ENCODE assay signal across 17 cellular contexts in the genomic region with DNA sequence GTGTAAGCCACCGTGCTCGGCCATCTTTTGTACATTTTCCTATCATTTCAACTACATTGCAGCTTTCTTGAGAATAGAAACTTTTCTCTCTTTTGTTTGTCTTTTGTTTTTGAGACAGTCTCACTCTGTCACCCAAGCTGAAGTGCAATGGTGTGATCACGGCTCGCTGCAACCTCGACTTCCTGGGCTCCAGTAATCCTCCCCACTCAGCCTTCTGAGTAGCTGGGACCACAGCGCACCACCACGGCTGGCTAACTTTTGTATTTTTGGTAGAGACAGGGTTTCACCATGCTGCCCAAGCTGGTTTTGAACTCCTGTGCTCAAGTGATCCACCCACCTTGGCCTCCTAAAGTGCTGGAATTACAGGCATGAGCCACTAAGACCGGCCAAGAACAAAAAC. TPM values are rescaled to one million over a fixed set of nuclear protein-coding genes. Genes with fewer than 3 reads are reported as not detected.
A peak's percentile ranks its signal among the peaks of the same experiment; 100 is the strongest.
DNase-seq lines count a peak whose midpoint lies in the region; ATAC-seq, FAIRE-seq and TF ChIP-seq lines count a peak whose summit lies in the region.
"Had no signal": no experiment of that assay in that cellular context is flagged by ENCODE, and none has a peak within 500 bp of the region (broad histone marks: within the 10 kb centered on the region; RNA-seq: fewer than 3 reads in every experiment).

No MANE protein-coding gene starts in this region.

- H3K9me2 ChIP-seq in OCI-LY1 (ENCODE audit: low read depth, low read length), result no peaks in the 10 kb centered on the region

- TF ChIP-seq POLR2A in HepG2 (IDR thresholded peaks at IDR 0.05; ENCODE audit: insufficient read depth in 1 of 2, low read depth in 2 of 2, low read length in 2 of 2) (no peak; a peak in 1 of 4 replicates), right lobe of liver (IDR thresholded peaks at IDR 0.05) (no peak)

- DNase-seq in HepG2 (ENCODE audit: low spot score) (no peak), right lobe of liver (no peak), left lung (no peak), left ventricle myocardium superior (no peak)
- DNase-seq in activated naive CD8-positive, alpha-beta T cell treated with anti-CD3 and anti-CD28 coated beads, Interleukin-2, amount 50 U/mL, for 24 hours, result no peak
- DNase-seq in stimulated activated naive CD8-positive, alpha-beta T cell treated with anti-CD3 and anti-CD28 coated beads, Interleukin-15, amount 100 ng/mL, for 72 hours, result no peak
- DNase-seq: caudate nucleus, kidney, NCI-H1092 treated with DMSO at 0.1 percent for 48 hours, NCI-H2171, NCI-H748 treated with DMSO at 0.1 percent for 48 hours, Peyer's patch had no signal

- H3K36me3 ChIP-seq in HepG2 (replicated peaks in 1 of 2; ENCODE audit: control insufficient read depth in 1 of 2, insufficient read depth in 2 of 2, low read length in 2 of 2) (peaks cover 9 to 46% of the 10 kb centered on the region in 2 experiments), right lobe of liver (peaks cover 0 to 18% (median 2%) of the 10 kb centered on the region in 4 donors), OCI-LY1 (ENCODE audit: insufficient read depth, low read length) (peaks cover 17% of the 10 kb centered on the region; the same call in 1 of the 2 replicates), left lung (peaks cover 0 to 33% of the 10 kb centered on the region in 2 donors)

- H3K4me1 ChIP-seq in HepG2 (ENCODE audit: insufficient read depth, low read length) (peaks cover 80% of the 10 kb centered on the region), right lobe of liver (peaks cover 0 to 58% (median 34%) of the 10 kb centered on the region in 4 donors), OCI-LY1 (ENCODE audit: insufficient read depth, low read length, severe bottlenecking) (peaks cover 61% of the 10 kb centered on the region), left lung (peaks cover 24 to 71% of the 10 kb centered on the region in 2 donors)

- no peak overlapping the region for H3K27ac ChIP-seq in HepG2 (ENCODE audit: extremely low read length, insufficient read depth, low read length)
- peak overlapping the region in 1 of 3 donors; percentile 6 for H3K27ac ChIP-seq in right lobe of liver
- peak overlapping the region; percentile 36 for H3K27ac ChIP-seq in OCI-LY1 (ENCODE audit: low read depth, low read length, poor library complexity, severe bottlenecking)
- no peak overlapping the region for H3K27ac ChIP-seq in left lung
- H3K27ac ChIP-seq: hepatocyte, Peyer's patch had no signal

- peaks cover 90% of the 10 kb centered on the region for H4K20me1 ChIP-seq in HepG2 (ENCODE audit: insufficient read depth, low read length)
- H4K20me1 ChIP-seq in OCI-LY1 (ENCODE audit: insufficient read depth, low read length), result no peaks in the 10 kb centered on the region

- TF ChIP-seq EP300 in HepG2 (IDR thresholded peaks at IDR 0.05; ENCODE audit: low read depth in 2 of 2, low read length in 2 of 2), result no peak
- TF ChIP-seq EP300 in HepG2 (CRISPR knock-in tag; IDR thresholded peaks at IDR 0.05; ENCODE audit: borderline replicate concordance), result no peak

- FAIRE-seq in HepG2 (lab: Jason Lieb, UNC), result no peak
- FAIRE-seq: K562, kidney had no signal

- 79% methylated on average over 8 of the region's 8 CpGs for WGBS in HepG2 (ENCODE audit: low lambda C conversion rate)
- 68% methylated on average over 8 of the region's 8 CpGs for WGBS in right lobe of liver (ENCODE audit: insufficient coverage, low coverage, low lambda C conversion rate, missing lambda C conversion rate)

- TF ChIP-seq RAD21 in HepG2 (CRISPR knock-in tag; IDR thresholded peaks at IDR 0.05), result no peak

- no peak overlapping the region for H3K4me3 Mint-ChIP-seq in activated naive CD8-positive, alpha-beta T cell treated with anti-CD3 and anti-CD28 coated beads, Interleukin-2, amount 50 U/mL, for 24 hours
- peak overlapping the region in 1 of 2 donors; percentile 31 for H3K4me3 Mint-ChIP-seq in stimulated activated naive CD8-positive, alpha-beta T cell treated with anti-CD3 and anti-CD28 coated beads, Interleukin-15, amount 100 ng/mL, for 72 hours

- H2AFZ ChIP-seq in HepG2 (ENCODE audit: low read length) (no peak overlapping the region), OCI-LY1 (ENCODE audit: low read length) (no peak overlapping the region)
- H2AFZ ChIP-seq: hepatocyte had no signal

- no peaks in the 10 kb centered on the region for H3K9me3 Mint-ChIP-seq in activated naive CD8-positive, alpha-beta T cell treated with anti-CD3 and anti-CD28 coated beads, Interleukin-2, amount 50 U/mL, for 24 hours
- no peaks in the 10 kb centered on the region for H3K9me3 Mint-ChIP-seq in stimulated activated naive CD8-positive, alpha-beta T cell treated with anti-CD3 and anti-CD28 coated beads, Interleukin-15, amount 100 ng/mL, for 72 hours

- H3K79me2 ChIP-seq in HepG2 (ENCODE audit: insufficient read depth, low read length), result peaks cover 95% of the 10 kb centered on the region
- H3K79me2 ChIP-seq in OCI-LY1 (ENCODE audit: insufficient read depth, low read length), result peaks cover 78% of the 10 kb centered on the region

- H3K27me3 ChIP-seq in HepG2 (ENCODE audit: control insufficient read depth in 1 of 2, insufficient read depth in 2 of 2, low read length in 2 of 2), result no peaks in the 10 kb centered on the region; a peak in 1 of 5 replicates
- no peaks in the 10 kb centered on the region for H3K27me3 ChIP-seq in right lobe of liver
- H3K27me3 ChIP-seq in OCI-LY1 (ENCODE audit: insufficient read depth, low read length), result no peaks in the 10 kb centered on the region
- H3K27me3 ChIP-seq in left lung, result no peaks in the 10 kb centered on the region
- H3K27me3 ChIP-seq: hepatocyte, Peyer's patch, right atrium auricular region had no signal

- H3K4me2 ChIP-seq in HepG2 (ENCODE audit: low read depth, low read length) (0 out of 2 replicates have a peak overlapping the region, but pooled peaks have one; percentile 9), OCI-LY1 (ENCODE audit: low read length) (no peak overlapping the region)

- TF ChIP-seq CTCF in HepG2 (CRISPR knock-in tag; IDR thresholded peaks at IDR 0.05), result no peak
- TF ChIP-seq CTCF in right lobe of liver (IDR thresholded peaks at IDR 0.05), result no peak
- no peak for TF ChIP-seq CTCF in OCI-LY1 (IDR thresholded peaks at IDR 0.05; ENCODE audit: low read length)
- TF ChIP-seq CTCF in left lung (IDR thresholded peaks at IDR 0.05), result no peak

- no TSS peak for BruUV-seq in HepG2 (replicated peaks; lab: Mats Ljungman, UMichigan)

- no peak overlapping the region for H3K9ac ChIP-seq in HepG2 (ENCODE audit: insufficient read depth, low read depth, low read length)
- H3K9ac ChIP-seq in OCI-LY1 (ENCODE audit: low read length), result no peak overlapping the region

- in situ Hi-C loops in HepG2 (cut with HindIII; ENCODE audit: extremely low pct_ligation_motif_present, low pct_unique_long_range_greater_than_20kb), result no loop called here

- H3K36me3 Mint-ChIP-seq in activated naive CD8-positive, alpha-beta T cell treated with anti-CD3 and anti-CD28 coated beads, Interleukin-2, amount 50 U/mL, for 24 hours (ENCODE audit: low read depth), result peaks cover 34% of the 10 kb centered on the region

- peak overlapping the region; percentile 26 for H3K27ac Mint-ChIP-seq in activated naive CD8-positive, alpha-beta T cell treated with anti-CD3 and anti-CD28 coated beads, Interleukin-2, amount 50 U/mL, for 24 hours
- H3K27ac Mint-ChIP-seq in stimulated activated naive CD8-positive, alpha-beta T cell treated with anti-CD3 and anti-CD28 coated beads, Interleukin-15, amount 100 ng/mL, for 72 hours, result peak overlapping the region; percentile 25 to 75

- H3K9me3 ChIP-seq in HepG2 (ENCODE audit: low read length) (no peaks in the 10 kb centered on the region), right lobe of liver (no peaks in the 10 kb centered on the region), OCI-LY1 (ENCODE audit: low read length) (no peaks in the 10 kb centered on the region), left lung (no peaks in the 10 kb centered on the region)
- H3K9me3 ChIP-seq: Peyer's patch, right atrium auricular region had no signal

- H3K27me3 Mint-ChIP-seq in activated naive CD8-positive, alpha-beta T cell treated with anti-CD3 and anti-CD28 coated beads, Interleukin-2, amount 50 U/mL, for 24 hours, result no peaks in the 10 kb centered on the region
- H3K27me3 Mint-ChIP-seq in stimulated activated naive CD8-positive, alpha-beta T cell treated with anti-CD3 and anti-CD28 coated beads, Interleukin-15, amount 100 ng/mL, for 72 hours, result no peaks in the 10 kb centered on the region

- intact Hi-C loops in HepG2 (cut with micrococcal nuclease; ENCODE audit: unreplicated experiment) (no loop called here), right lobe of liver (cut with DNase I) (no loop called here), left lung (cut with DNase I) (no loop called here), left ventricle myocardium superior (cut with micrococcal nuclease) (no loop called here)

- H3F3A ChIP-seq in OCI-LY1 (ENCODE audit: insufficient read depth, low read length), result no peaks in the 10 kb centered on the region

- H3K4me3 ChIP-seq in HepG2 (replicated peaks in 1 of 3; ENCODE audit: insufficient read depth in 1 of 3, low read depth in 2 of 3, low read length in 3 of 3) (no peak overlapping the region), right lobe of liver (no peak overlapping the region), OCI-LY1 (ENCODE audit: low read depth, low read length, poor library complexity, severe bottlenecking) (no peak overlapping the region), left lung (no peak overlapping the region)
- H3K4me3 ChIP-seq: hepatocyte, K562, Peyer's patch, right atrium auricular region had no signal

- ATAC-seq in HepG2 (no peak), right lobe of liver (no peak), HG02642 (IDR thresholded peaks at IDR 0.05; ENCODE audit: poor library complexity, unreplicated experiment) (no peak), left lung (no peak), left ventricle myocardium superior (no peak)
- ATAC-seq in activated naive CD8-positive, alpha-beta T cell treated with anti-CD3 and anti-CD28 coated beads, Interleukin-2, amount 50 U/mL, for 24 hours, result no peak
- no peak for ATAC-seq in stimulated activated naive CD8-positive, alpha-beta T cell treated with anti-CD3 and anti-CD28 coated beads, Interleukin-15, amount 100 ng/mL, for 72 hours
- ATAC-seq: K562 had no signal

- CTCF ChIA-PET in HepG2 (lab: Yijun Ruan, JAX; ENCODE audit: low intra/inter-chr PET ratio, low total read pairs), result no interaction called here

- POLR2A ChIA-PET in HepG2 (lab: Yijun Ruan, JAX), result interaction anchor here (1.7 kb wide), 1 partner anchor 31 kb away, joined by 12 read pairs; the partner anchor contains the start of gene DAGLB

- H3K4me1 Mint-ChIP-seq in activated naive CD8-positive, alpha-beta T cell treated with anti-CD3 and anti-CD28 coated beads, Interleukin-2, amount 50 U/mL, for 24 hours, result peaks cover 66% of the 10 kb centered on the region
- peaks cover 74% of the 10 kb centered on the region for H3K4me1 Mint-ChIP-seq in stimulated activated naive CD8-positive, alpha-beta T cell treated with anti-CD3 and anti-CD28 coated beads, Interleukin-15, amount 100 ng/mL, for 72 hours

RNA-seq across cellular contexts. Expression of gene KDELR2, which starts 4.9 kb away (rescaled TPM):
- total RNA-seq in HepG2 (2016; rRNA removed; fragmentation: Illumina TruSeq; extraction: Trizol), result 118 and 194 TPM in 2 replicates
- 89.6 and 109 TPM in 2 replicates for total RNA-seq in HepG2 (2016; cell fraction: cytosol; rRNA removed; fragmentation: Illumina TruSeq; extraction: Trizol; ENCODE audit: low read depth)
- 120 and 181 TPM in 2 replicates for total RNA-seq in HepG2 (2016; cell fraction: insoluble cytoplasmic fraction; rRNA removed; fragmentation: Illumina TruSeq; extraction: Trizol)
- total RNA-seq in HepG2 (2016; cell fraction: membrane; rRNA removed; fragmentation: Illumina TruSeq; extraction: Trizol), result 185 and 203 TPM in 2 replicates
- total RNA-seq in HepG2 (2016; cell fraction: nucleus; rRNA removed; fragmentation: Illumina TruSeq; extraction: Trizol), result 159 and 179 TPM in 2 replicates
- polyA plus RNA-seq in HepG2 (2011; rRNA removed), result 167 and 220 TPM in 2 replicates
- polyA plus RNA-seq in HepG2 (2011; cell fraction: cytosol; rRNA removed), result 151 and 187 TPM in 2 replicates
- polyA plus RNA-seq in HepG2 (2011; cell fraction: nucleus; rRNA removed), result 68.9 and 73.8 TPM in 2 replicates
- 149 and 242 TPM in 2 replicates for polyA plus RNA-seq in HepG2 (2012)
- 230 and 315 TPM in 2 replicates for polyA plus RNA-seq in HepG2 (2016; cell fraction: cytosol; fragmentation: Illumina TruSeq; extraction: Trizol; ENCODE audit: low read depth)
- polyA plus RNA-seq in HepG2 (2016; cell fraction: insoluble cytoplasmic fraction; fragmentation: Illumina TruSeq; extraction: Trizol; ENCODE audit: low read depth), result 186 and 202 TPM in 2 replicates
- polyA plus RNA-seq in HepG2 (2016; cell fraction: membrane; fragmentation: Illumina TruSeq; extraction: Trizol; ENCODE audit: low read depth), result 266 and 311 TPM in 2 replicates
- polyA plus RNA-seq in HepG2 (2016; cell fraction: nucleus; fragmentation: Illumina TruSeq; extraction: Trizol; ENCODE audit: insufficient read depth, low read depth), result 443 and 455 TPM in 2 replicates
- polyA minus RNA-seq in HepG2 (2011; rRNA and poly(A)+ RNA removed; ENCODE audit: low replicate concordance), result 133 and 182 TPM in 2 replicates
- 108 and 113 TPM in 2 replicates for polyA minus RNA-seq in HepG2 (2011; cell fraction: cytosol; rRNA and poly(A)+ RNA removed)
- 69.6 and 80.1 TPM in 2 replicates for polyA minus RNA-seq in HepG2 (2011; cell fraction: nucleus; rRNA and poly(A)+ RNA removed)
- total RNA-seq in right lobe of liver, result 100 to 1,000 TPM; 134 to 207 (median 144) TPM
- 100 to 1,000 TPM; 214 to 240 TPM for total RNA-seq in left lung
- 45.5 TPM for total RNA-seq in left ventricle myocardium superior

RNA-seq across cellular contexts. Expression of gene DAGLB, which starts 31.3 kb away (rescaled TPM):
- 3.6 and 7.9 TPM in 2 replicates for total RNA-seq in HepG2 (2016; rRNA removed; fragmentation: Illumina TruSeq; extraction: Trizol)
- total RNA-seq in HepG2 (2016; cell fraction: cytosol; rRNA removed; fragmentation: Illumina TruSeq; extraction: Trizol; ENCODE audit: low read depth), result 6.4 and 7.1 TPM in 2 replicates
- 3.1 and 7.2 TPM in 2 replicates for total RNA-seq in HepG2 (2016; cell fraction: insoluble cytoplasmic fraction; rRNA removed; fragmentation: Illumina TruSeq; extraction: Trizol)
- 4.0 and 4.5 TPM in 2 replicates for total RNA-seq in HepG2 (2016; cell fraction: membrane; rRNA removed; fragmentation: Illumina TruSeq; extraction: Trizol)
- 10.1 and 13.2 TPM in 2 replicates for total RNA-seq in HepG2 (2016; cell fraction: nucleus; rRNA removed; fragmentation: Illumina TruSeq; extraction: Trizol)
- 9.8 and 11.5 TPM in 2 replicates for polyA plus RNA-seq in HepG2 (2011; rRNA removed)
- polyA plus RNA-seq in HepG2 (2011; cell fraction: cytosol; rRNA removed), result 9.4 and 11.5 TPM in 2 replicates
- polyA plus RNA-seq in HepG2 (2011; cell fraction: nucleus; rRNA removed), result 20.8 and 23.8 TPM in 2 replicates
- polyA plus RNA-seq in HepG2 (2012), result 7.9 and 10.4 TPM in 2 replicates
- polyA plus RNA-seq in HepG2 (2016; cell fraction: cytosol; fragmentation: Illumina TruSeq; extraction: Trizol; ENCODE audit: low read depth), result 1.2 and 1.8 TPM in 2 replicates
- 3.4 and 4.3 TPM in 2 replicates for polyA plus RNA-seq in HepG2 (2016; cell fraction: insoluble cytoplasmic fraction; fragmentation: Illumina TruSeq; extraction: Trizol; ENCODE audit: low read depth)
- polyA plus RNA-seq in HepG2 (2016; cell fraction: membrane; fragmentation: Illumina TruSeq; extraction: Trizol; ENCODE audit: low read depth), result 2.0 and 2.2 TPM in 2 replicates
- polyA plus RNA-seq in HepG2 (2016; cell fraction: nucleus; fragmentation: Illumina TruSeq; extraction: Trizol; ENCODE audit: insufficient read depth, low read depth), result 21.3 and 23.7 TPM in 2 replicates
- polyA minus RNA-seq in HepG2 (2011; rRNA and poly(A)+ RNA removed; ENCODE audit: low replicate concordance), result 40.2 and 95.0 TPM in 2 replicates
- polyA minus RNA-seq in HepG2 (2011; cell fraction: cytosol; rRNA and poly(A)+ RNA removed), result 9.5 and 9.9 TPM in 2 replicates
- 24.1 and 29.1 TPM in 2 replicates for polyA minus RNA-seq in HepG2 (2011; cell fraction: nucleus; rRNA and poly(A)+ RNA removed)
- total RNA-seq in right lobe of liver, result 10 to 100 TPM in 4 of 6 experiments, 1 to 10 TPM in 2; 8.9 to 12.7 (median 11.7) TPM
- total RNA-seq in left lung, result 10 to 100 TPM; 38.4 to 46.5 TPM
- 10.1 TPM for total RNA-seq in left ventricle myocardium superior
